1 cellular context compared by ENCODE assay signal in the genomic region with DNA sequence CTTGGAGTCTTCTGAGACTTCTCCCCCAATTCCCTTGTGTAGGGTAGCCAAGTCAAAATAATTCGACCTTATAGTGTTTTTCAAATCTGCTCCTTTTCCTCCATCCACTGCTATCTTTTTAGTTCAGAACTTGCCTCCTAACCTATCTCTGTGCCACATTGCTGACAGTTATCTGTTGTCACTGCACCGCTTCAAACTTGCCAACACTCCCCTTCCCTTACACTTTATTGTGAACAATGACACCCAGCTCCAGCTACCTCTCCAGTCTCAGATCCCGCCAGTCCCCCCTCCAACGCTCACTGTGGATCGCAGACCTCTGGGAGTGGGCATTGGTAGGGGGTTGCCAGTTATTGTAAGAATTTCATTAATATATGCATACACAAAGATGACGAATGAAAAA.
TF ChIP-seq lines count a peak whose summit lies in the region.

No MANE protein-coding gene starts in this region.

TF ChIP-seq in K562, 482 proteins besides CTCF, POLR2A, EP300 and RAD21 (continued from another document and continues in another):
- TF ChIP-seq, protein P1, sequence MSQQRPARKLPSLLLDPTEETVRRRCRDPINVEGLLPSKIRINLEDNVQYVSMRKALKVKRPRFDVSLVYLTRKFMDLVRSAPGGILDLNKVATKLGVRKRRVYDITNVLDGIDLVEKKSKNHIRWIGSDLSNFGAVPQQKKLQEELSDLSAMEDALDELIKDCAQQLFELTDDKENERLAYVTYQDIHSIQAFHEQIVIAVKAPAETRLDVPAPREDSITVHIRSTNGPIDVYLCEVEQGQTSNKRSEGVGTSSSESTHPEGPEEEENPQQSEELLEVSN (IDR thresholded peaks at IDR 0.05; ENCODE audit: borderline replicate concordance in 1 of 2, extremely low read depth in 1 of 2, insufficient read depth in 1 of 2, insufficient read length in 1 of 2, low read depth in 1 of 2, low read length in 1 of 2, poor library complexity in 1 of 2, severe bottlenecking in 1 of 2): no peak
- TF ChIP-seq RNF2 (IDR thresholded peaks at IDR 0.05) (no peak), ATF7 (IDR thresholded peaks at IDR 0.05) (no peak), CC2D1A (IDR thresholded peaks at IDR 0.05) (peak; percentile 71; the same call in 1 of the 2 replicates), TOE1 (IDR thresholded peaks at IDR 0.05; ENCODE audit: borderline replicate concordance) (no peak), TOE1 (CRISPR knock-in tag; IDR thresholded peaks at IDR 0.05; ENCODE audit: borderline replicate concordance, low read depth) (no peak), PCBP1 (IDR thresholded peaks at IDR 0.05; ENCODE audit: low read depth, low read length, poor library complexity, severe bottlenecking) (no peak), THRAP3 (IDR thresholded peaks at IDR 0.05; ENCODE audit: borderline replicate concordance) (no peak), ZNF274 (IDR thresholded peaks at IDR 0.05; ENCODE audit: borderline replicate concordance, low read depth, low read length) (no peak), POLR2B (IDR thresholded peaks at IDR 0.05; ENCODE audit: low read depth, partially characterized antibody) (no peak), PRMT5 (CRISPR knock-in tag; IDR thresholded peaks at IDR 0.05) (no peak), ZNF253 (CRISPR knock-in tag; conservative IDR thresholded peaks at IDR 0.05) (no peak), NCOA6 (IDR thresholded peaks at IDR 0.05) (no peak), HDAC6 (IDR thresholded peaks at IDR 0.05; ENCODE audit: low read depth, low read length) (no peak), NR2C1 (IDR thresholded peaks at IDR 0.05) (no peak), NR2C1 (tag; IDR thresholded peaks at IDR 0.05) (no peak), ZNF41 (CRISPR knock-in tag; conservative IDR thresholded peaks at IDR 0.05) (no peak), ESRRB (CRISPR knock-in tag; IDR thresholded peaks at IDR 0.05; ENCODE audit: borderline replicate concordance) (no peak), RBM17 (IDR thresholded peaks at IDR 0.05; ENCODE audit: borderline replicate concordance, low read depth, low read length) (no peak), MECOM (CRISPR knock-in tag; IDR thresholded peaks at IDR 0.05) (no peak), LARP7 (IDR thresholded peaks at IDR 0.05) (no peak), MAFG (tag; conservative IDR thresholded peaks at IDR 0.05) (no peak), NCOA2 (IDR thresholded peaks at IDR 0.05; ENCODE audit: partially characterized antibody in 2 of 2) (no peak), GABPB2 (CRISPR knock-in tag; conservative IDR thresholded peaks at IDR 0.05) (no peak), PHF20 (IDR thresholded peaks at IDR 0.05; ENCODE audit: partially characterized antibody) (no peak), DDX20 (tag; IDR thresholded peaks at IDR 0.05; ENCODE audit: low read depth) (no peak), NR4A1 (CRISPR knock-in tag; IDR thresholded peaks at IDR 0.05) (no peak), NR4A1 (tag; IDR thresholded peaks at IDR 0.05) (no peak), GABPA (tag; conservative IDR thresholded peaks at IDR 0.05; ENCODE audit: low read depth) (no peak), ZNF778 (CRISPR knock-in tag; IDR thresholded peaks at IDR 0.05) (no peak), ARNT (IDR thresholded peaks at IDR 0.05) (no peak), FOSL1 (tag; conservative IDR thresholded peaks at IDR 0.05) (0 out of 2 replicates have a peak, but pooled peaks have one; percentile 22), SIRT6 (IDR thresholded peaks at IDR 0.05; ENCODE audit: low read depth, low read length) (no peak), TFAM (CRISPR knock-in tag; conservative IDR thresholded peaks at IDR 0.05) (no peak), XRCC4 (IDR thresholded peaks at IDR 0.05; ENCODE audit: extremely low read depth, insufficient read depth, insufficient read length) (no peak), FOXM1 (IDR thresholded peaks at IDR 0.05; ENCODE audit: low read depth) (peak; percentile 69; the same call in 1 of the 2 replicates), FOXM1 (CRISPR knock-in tag; IDR thresholded peaks at IDR 0.05; ENCODE audit: low read depth) (no peak), SLC30A9 (CRISPR knock-in tag; IDR thresholded peaks at IDR 0.05) (no peak), RBM14 (IDR thresholded peaks at IDR 0.05; ENCODE audit: borderline replicate concordance, insufficient read depth, low read depth, low read length) (no peak), CTBP1 (IDR thresholded peaks at IDR 0.05; ENCODE audit: borderline replicate concordance) (no peak), ZNF766 (CRISPR knock-in tag; conservative IDR thresholded peaks at IDR 0.05) (0 out of 2 replicates have a peak, but pooled peaks have one; percentile 36), DNMT1 (IDR thresholded peaks at IDR 0.05) (no peak), SOX6 (IDR thresholded peaks at IDR 0.05) (peak; percentile 75; the same call in 1 of the 2 replicates), C11orf30 (IDR thresholded peaks at IDR 0.05; ENCODE audit: low read depth) (no peak), CEBPB (tag; IDR thresholded peaks at IDR 0.05) (no peak), PTRF (tag; IDR thresholded peaks at IDR 0.05) (no peak), CREBBP (IDR thresholded peaks at IDR 0.05; ENCODE audit: low read depth, low read length) (no peak), EP400 (IDR thresholded peaks at IDR 0.05) (no peak), ZNF507 (tag; conservative IDR thresholded peaks at IDR 0.05) (no peak), MYC (IDR thresholded peaks at IDR 0.05; ENCODE audit: low read depth, low read length) (no peak), MYC (CRISPR knock-in tag; IDR thresholded peaks at IDR 0.05; ENCODE audit: borderline replicate concordance, low read depth) (no peak), CBX8 (IDR thresholded peaks at IDR 0.05; ENCODE audit: borderline replicate concordance, extremely low read depth, low read depth, low read length, poor library complexity, severe bottlenecking) (no peak), TGIF2 (CRISPR knock-in tag; IDR thresholded peaks at IDR 0.05) (no peak), ZNF184 (CRISPR knock-in tag; IDR thresholded peaks at IDR 0.05) (no peak), ZKSCAN1 (IDR thresholded peaks at IDR 0.05; ENCODE audit: low read depth, low read length) (no peak), HNRNPLL (IDR thresholded peaks at IDR 0.05; ENCODE audit: low read depth, low read length, poor library complexity, severe bottlenecking) (no peak), SMARCE1 (IDR thresholded peaks at IDR 0.05) (peak; percentile 62; the same call in 1 of the 2 replicates), MEF2A (IDR thresholded peaks at IDR 0.05; ENCODE audit: control insufficient read depth, low read depth, low read length) (no peak), ZNF324 (CRISPR knock-in tag; IDR thresholded peaks at IDR 0.05) (no peak), ZNF785 (CRISPR knock-in tag; IDR thresholded peaks at IDR 0.05) (no peak), ADNP (tag; IDR thresholded peaks at IDR 0.05) (no peak), HLTF (IDR thresholded peaks at IDR 0.05) (no peak), HOXB6 (CRISPR knock-in tag; IDR thresholded peaks at IDR 0.05; ENCODE audit: borderline replicate concordance) (no peak), NFIC (IDR thresholded peaks at IDR 0.05) (peak; percentile 84), ZNF77 (CRISPR knock-in tag; IDR thresholded peaks at IDR 0.05) (no peak), TSC22D4 (tag; IDR thresholded peaks at IDR 0.05) (no peak), ELF2 (CRISPR knock-in tag; IDR thresholded peaks at IDR 0.05) (no peak), POLR2H (tag; IDR thresholded peaks at IDR 0.05; ENCODE audit: low read depth) (no peak)
- TF ChIP-seq, protein P2, sequence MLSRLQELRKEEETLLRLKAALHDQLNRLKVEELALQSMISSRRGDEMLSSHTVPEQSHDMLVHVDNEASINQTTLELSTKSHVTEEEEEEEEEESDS (CRISPR knock-in tag; IDR thresholded peaks at IDR 0.05): no peak
- TF ChIP-seq, protein P3, sequence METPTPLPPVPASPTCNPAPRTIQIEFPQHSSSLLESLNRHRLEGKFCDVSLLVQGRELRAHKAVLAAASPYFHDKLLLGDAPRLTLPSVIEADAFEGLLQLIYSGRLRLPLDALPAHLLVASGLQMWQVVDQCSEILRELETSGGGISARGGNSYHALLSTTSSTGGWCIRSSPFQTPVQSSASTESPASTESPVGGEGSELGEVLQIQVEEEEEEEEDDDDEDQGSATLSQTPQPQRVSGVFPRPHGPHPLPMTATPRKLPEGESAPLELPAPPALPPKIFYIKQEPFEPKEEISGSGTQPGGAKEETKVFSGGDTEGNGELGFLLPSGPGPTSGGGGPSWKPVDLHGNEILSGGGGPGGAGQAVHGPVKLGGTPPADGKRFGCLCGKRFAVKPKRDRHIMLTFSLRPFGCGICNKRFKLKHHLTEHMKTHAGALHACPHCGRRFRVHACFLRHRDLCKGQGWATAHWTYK (CRISPR knock-in tag; IDR thresholded peaks at IDR 0.05): no peak
- TF ChIP-seq, protein P4, sequence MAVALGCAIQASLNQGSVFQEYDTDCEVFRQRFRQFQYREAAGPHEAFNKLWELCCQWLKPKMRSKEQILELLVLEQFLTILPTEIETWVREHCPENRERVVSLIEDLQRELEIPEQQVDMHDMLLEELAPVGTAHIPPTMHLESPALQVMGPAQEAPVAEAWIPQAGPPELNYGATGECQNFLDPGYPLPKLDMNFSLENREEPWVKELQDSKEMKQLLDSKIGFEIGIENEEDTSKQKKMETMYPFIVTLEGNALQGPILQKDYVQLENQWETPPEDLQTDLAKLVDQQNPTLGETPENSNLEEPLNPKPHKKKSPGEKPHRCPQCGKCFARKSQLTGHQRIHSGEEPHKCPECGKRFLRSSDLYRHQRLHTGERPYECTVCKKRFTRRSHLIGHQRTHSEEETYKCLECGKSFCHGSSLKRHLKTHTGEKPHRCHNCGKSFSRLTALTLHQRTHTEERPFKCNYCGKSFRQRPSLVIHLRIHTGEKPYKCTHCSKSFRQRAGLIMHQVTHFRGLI (CRISPR knock-in tag; IDR thresholded peaks at IDR 0.05): no peak
- TF ChIP-seq, protein P5, sequence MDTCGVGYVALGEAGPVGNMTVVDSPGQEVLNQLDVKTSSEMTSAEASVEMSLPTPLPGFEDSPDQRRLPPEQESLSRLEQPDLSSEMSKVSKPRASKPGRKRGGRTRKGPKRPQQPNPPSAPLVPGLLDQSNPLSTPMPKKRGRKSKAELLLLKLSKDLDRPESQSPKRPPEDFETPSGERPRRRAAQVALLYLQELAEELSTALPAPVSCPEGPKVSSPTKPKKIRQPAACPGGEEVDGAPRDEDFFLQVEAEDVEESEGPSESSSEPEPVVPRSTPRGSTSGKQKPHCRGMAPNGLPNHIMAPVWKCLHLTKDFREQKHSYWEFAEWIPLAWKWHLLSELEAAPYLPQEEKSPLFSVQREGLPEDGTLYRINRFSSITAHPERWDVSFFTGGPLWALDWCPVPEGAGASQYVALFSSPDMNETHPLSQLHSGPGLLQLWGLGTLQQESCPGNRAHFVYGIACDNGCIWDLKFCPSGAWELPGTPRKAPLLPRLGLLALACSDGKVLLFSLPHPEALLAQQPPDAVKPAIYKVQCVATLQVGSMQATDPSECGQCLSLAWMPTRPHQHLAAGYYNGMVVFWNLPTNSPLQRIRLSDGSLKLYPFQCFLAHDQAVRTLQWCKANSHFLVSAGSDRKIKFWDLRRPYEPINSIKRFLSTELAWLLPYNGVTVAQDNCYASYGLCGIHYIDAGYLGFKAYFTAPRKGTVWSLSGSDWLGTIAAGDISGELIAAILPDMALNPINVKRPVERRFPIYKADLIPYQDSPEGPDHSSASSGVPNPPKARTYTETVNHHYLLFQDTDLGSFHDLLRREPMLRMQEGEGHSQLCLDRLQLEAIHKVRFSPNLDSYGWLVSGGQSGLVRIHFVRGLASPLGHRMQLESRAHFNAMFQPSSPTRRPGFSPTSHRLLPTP (IDR thresholded peaks at IDR 0.05; ENCODE audit: borderline replicate concordance, extremely low read depth, insufficient read length): no peak
- TF ChIP-seq, protein P6, sequence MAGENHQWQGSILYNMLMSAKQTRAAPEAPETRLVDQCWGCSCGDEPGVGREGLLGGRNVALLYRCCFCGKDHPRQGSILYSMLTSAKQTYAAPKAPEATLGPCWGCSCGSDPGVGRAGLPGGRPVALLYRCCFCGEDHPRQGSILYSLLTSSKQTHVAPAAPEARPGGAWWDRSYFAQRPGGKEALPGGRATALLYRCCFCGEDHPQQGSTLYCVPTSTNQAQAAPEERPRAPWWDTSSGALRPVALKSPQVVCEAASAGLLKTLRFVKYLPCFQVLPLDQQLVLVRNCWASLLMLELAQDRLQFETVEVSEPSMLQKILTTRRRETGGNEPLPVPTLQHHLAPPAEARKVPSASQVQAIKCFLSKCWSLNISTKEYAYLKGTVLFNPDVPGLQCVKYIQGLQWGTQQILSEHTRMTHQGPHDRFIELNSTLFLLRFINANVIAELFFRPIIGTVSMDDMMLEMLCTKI (IDR thresholded peaks at IDR 0.05; ENCODE audit: partially characterized antibody): no peak
- TF ChIP-seq, protein P7, sequence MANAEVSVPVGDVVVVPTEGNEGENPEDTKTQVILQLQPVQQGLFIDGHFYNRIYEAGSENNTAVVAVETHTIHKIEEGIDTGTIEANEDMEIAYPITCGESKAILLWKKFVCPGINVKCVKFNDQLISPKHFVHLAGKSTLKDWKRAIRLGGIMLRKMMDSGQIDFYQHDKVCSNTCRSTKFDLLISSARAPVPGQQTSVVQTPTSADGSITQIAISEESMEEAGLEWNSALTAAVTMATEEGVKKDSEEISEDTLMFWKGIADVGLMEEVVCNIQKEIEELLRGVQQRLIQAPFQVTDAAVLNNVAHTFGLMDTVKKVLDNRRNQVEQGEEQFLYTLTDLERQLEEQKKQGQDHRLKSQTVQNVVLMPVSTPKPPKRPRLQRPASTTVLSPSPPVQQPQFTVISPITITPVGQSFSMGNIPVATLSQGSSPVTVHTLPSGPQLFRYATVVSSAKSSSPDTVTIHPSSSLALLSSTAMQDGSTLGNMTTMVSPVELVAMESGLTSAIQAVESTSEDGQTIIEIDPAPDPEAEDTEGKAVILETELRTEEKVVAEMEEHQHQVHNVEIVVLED (CRISPR knock-in tag; IDR thresholded peaks at IDR 0.05): no peak
- TF ChIP-seq, protein P8, sequence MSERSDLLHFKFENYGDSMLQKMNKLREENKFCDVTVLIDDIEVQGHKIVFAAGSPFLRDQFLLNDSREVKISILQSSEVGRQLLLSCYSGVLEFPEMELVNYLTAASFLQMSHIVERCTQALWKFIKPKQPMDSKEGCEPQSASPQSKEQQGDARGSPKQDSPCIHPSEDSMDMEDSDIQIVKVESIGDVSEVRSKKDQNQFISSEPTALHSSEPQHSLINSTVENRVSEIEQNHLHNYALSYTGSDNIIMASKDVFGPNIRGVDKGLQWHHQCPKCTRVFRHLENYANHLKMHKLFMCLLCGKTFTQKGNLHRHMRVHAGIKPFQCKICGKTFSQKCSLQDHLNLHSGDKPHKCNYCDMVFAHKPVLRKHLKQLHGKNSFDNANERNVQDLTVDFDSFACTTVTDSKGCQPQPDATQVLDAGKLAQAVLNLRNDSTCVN (CRISPR knock-in tag; IDR thresholded peaks at IDR 0.05): no peak
- TF ChIP-seq, protein P9, sequence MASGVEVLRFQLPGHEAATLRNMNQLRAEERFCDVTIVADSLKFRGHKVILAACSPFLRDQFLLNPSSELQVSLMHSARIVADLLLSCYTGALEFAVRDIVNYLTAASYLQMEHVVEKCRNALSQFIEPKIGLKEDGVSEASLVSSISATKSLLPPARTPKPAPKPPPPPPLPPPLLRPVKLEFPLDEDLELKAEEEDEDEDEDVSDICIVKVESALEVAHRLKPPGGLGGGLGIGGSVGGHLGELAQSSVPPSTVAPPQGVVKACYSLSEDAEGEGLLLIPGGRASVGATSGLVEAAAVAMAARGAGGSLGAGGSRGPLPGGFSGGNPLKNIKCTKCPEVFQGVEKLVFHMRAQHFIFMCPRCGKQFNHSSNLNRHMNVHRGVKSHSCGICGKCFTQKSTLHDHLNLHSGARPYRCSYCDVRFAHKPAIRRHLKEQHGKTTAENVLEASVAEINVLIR (CRISPR knock-in tag; IDR thresholded peaks at IDR 0.05): no peak
